9 cellular contexts compared by ENCODE assay signal in the genomic region with DNA sequence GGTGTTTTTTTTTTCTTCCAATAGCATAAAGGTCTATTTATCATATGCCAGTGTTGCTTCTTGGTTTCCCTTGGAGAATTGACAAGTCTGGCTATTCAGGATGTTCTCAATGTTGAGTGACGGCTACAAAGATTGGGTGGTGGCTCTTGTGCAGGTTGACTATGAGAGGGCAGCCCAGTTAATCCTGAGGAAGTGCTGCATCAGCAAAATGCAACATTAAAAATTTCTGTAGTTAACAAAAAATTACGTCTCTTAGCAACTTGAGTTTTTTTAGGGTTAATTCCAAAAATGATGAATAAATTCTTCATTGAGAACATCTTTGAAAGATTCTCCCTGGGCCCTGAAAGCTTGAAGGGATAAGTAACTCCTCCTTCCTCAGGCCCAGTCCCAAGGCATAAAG.
"Had no signal": no experiment of that assay in that cellular context is flagged by ENCODE, and none has a peak within 500 bp of the region (broad histone marks: within the 10 kb centered on the region; RNA-seq: fewer than 3 reads in every experiment).

No MANE protein-coding gene starts in this region.

- H3K4me2 ChIP-seq: GM23338 had no signal

- H3K4me1 ChIP-seq: HAP-1 had no signal

- DNase-seq: H7, HFFc6, Kasumi-1, KG1 had no signal

- H3K4me3 ChIP-seq: GM23338, HAP-1 had no signal

- H3K27me3 Mint-ChIP-seq: IgD-negative memory B cell had no signal

- H3K9me3 Mint-ChIP-seq: HFFc6 had no signal

- H3K27ac ChIP-seq: HL-60 had no signal

- H3K9me3 ChIP-seq: HAP-1 had no signal

- H3K36me3 ChIP-seq: HAP-1 had no signal

- H3K36me3 Mint-ChIP-seq: IgD-negative memory B cell had no signal

- H3K4me3 Mint-ChIP-seq: GM23338, HFFc6, IgD-negative memory B cell had no signal

- H3K27ac Mint-ChIP-seq: GM23338, HFFc6 had no signal

- H2AFZ ChIP-seq: GM23338 had no signal

- ATAC-seq: GM23338, HCT116 had no signal
